Comparison of ENCODE assay signal across 8 cellular contexts in the genomic region with DNA sequence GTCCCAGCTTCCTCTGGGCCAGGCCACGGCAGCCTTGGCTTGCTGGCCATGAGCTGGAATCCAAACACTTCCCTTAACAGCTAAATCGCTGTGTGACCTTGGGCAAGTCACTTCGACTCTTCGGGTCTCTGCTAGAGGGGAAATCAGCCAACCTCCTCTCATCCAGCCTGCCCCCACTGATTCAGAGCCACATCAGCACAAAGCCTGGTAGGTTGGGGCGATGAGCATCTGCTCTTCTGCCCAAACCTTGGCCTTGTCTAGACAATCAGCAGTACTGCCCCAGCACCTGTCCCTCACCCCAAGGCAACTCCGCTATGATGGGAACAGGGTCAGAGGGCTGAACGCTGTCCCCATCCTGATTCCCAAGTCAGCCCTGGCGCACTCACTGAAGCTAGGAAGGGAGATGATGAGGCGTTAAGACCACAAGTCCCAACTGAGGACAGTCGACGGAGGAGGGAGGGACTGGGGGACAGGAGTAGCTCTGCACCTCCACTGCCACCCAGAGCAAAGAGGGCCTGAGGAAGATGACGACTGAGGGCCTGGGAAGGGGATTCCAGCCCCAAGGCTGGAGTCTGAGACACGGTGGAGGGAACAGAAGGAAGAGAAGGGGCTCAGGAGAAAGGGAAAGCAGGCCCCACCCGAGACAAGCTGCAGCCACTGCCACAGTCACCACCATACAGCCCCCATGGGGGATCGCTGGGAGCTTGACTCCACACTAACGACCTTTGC. TPM values are rescaled to one million over a fixed set of nuclear protein-coding genes. Genes with fewer than 3 reads are reported as not detected.
A peak's percentile ranks its signal among the peaks of the same experiment; 100 is the strongest.
DNase-seq lines count a peak whose midpoint lies in the region; ATAC-seq and TF ChIP-seq lines count a peak whose summit lies in the region.

No MANE protein-coding gene starts in this region.

- TSS peak; percentile 60 for BruUV-seq in MCF 10A (replicated peaks; lab: Mats Ljungman, UMichigan)

- peak overlapping the region; percentile 94 for H3K27ac Mint-ChIP-seq in MCF 10A (ENCODE audit: low read depth, unreplicated experiment)

- intact Hi-C loops in MCF 10A (cut with micrococcal nuclease) (no loop called here), mucosa of descending colon (cut with DNase I, micrococcal nuclease) (no loop called here)

- DNase-seq in AG09309 (ENCODE audit: low read depth) (no peak), MCF 10A (ENCODE audit: unreplicated experiment) (peak; percentile 21), mucosa of descending colon (peak in 1 of 3 donors; percentile 47), DMS153 (lab: John Stamatoyannopoulos, UW) (no peak), SW 1271 (lab: John Stamatoyannopoulos, UW) (no peak)
- DNase-seq in stimulated activated CD4-positive, alpha-beta T cell treated with anti-CD3 and anti-CD28 coated beads, Interleukin-1b, Interleukin-23, amount 100 ng/mL, for 48 hours = no peak

- peak; percentile 6 for ATAC-seq in HG03520 (IDR thresholded peaks at IDR 0.05; ENCODE audit: unreplicated experiment)
- ATAC-seq in mucosa of descending colon = no peak
- no peak for ATAC-seq in HG03342 (IDR thresholded peaks at IDR 0.05; ENCODE audit: unreplicated experiment)

- H3K36me3 ChIP-seq in mucosa of descending colon (ENCODE audit: low read depth) = peaks cover 4% of the 10 kb centered on the region

- peaks cover 15% of the 10 kb centered on the region for H3K36me3 Mint-ChIP-seq in MCF 10A (ENCODE audit: insufficient read depth, unreplicated experiment)

- H3K27me3 Mint-ChIP-seq in MCF 10A (ENCODE audit: insufficient read depth, unreplicated experiment) = no peaks in the 10 kb centered on the region

- peak overlapping the region; percentile 92 for H3K4me3 Mint-ChIP-seq in MCF 10A (ENCODE audit: unreplicated experiment)

- CTCF ChIA-PET in MCF 10A (lab: Yijun Ruan, JAX) = interaction anchor here (0.6 to 0.7 kb wide), 4 partner anchors 63 to 378 kb away, joined by 4 to 5 read pairs (median 4); no protein-coding TSS in a partner anchor

- H3K9me3 ChIP-seq in mucosa of descending colon = no peaks in the 10 kb centered on the region

- no peak for TF ChIP-seq CTCF in AG09309 (IDR thresholded peaks at IDR 0.05; ENCODE audit: control insufficient read depth, insufficient read depth, low read depth, low read length, missing control alignments)
- TF ChIP-seq CTCF in MCF 10A (IDR thresholded peaks at IDR 0.05; ENCODE audit: unreplicated experiment) = no peak
- TF ChIP-seq CTCF in mucosa of descending colon (IDR thresholded peaks at IDR 0.05) = no peak

- H3K4me3 ChIP-seq in AG09309 (ENCODE audit: control insufficient read depth, low read depth, low read length) (peak overlapping the region; percentile 59), mucosa of descending colon (peak overlapping the region; percentile 83)

- H3K4me1 Mint-ChIP-seq in MCF 10A (ENCODE audit: insufficient read depth, unreplicated experiment) = peaks cover 34% of the 10 kb centered on the region

- H3K4me1 ChIP-seq in mucosa of descending colon (ENCODE audit: low read depth) = peaks cover 44% of the 10 kb centered on the region

- H3K9me3 Mint-ChIP-seq in MCF 10A (ENCODE audit: unreplicated experiment) = no peaks in the 10 kb centered on the region

- POLR2A ChIA-PET in MCF 10A (lab: Yijun Ruan, JAX) = interaction anchor here (0.6 to 2.5 kb wide), 20 partner anchors 10 to 717 kb away, joined by 3 to 15 read pairs (median 4); partner anchors contain the start of genes METTL16, MNT and PAFAH1B1

RNA-seq across cellular contexts. Expression of gene CLUH, which starts 1.3 kb away (rescaled TPM):
- total RNA-seq in MCF 10A (2022) = 66.6 and 80.4 TPM in 2 replicates
- 100 to 1,000 TPM; 120 to 149 (median 145) TPM for total RNA-seq in mucosa of descending colon

RNA-seq across cellular contexts. Expression of gene CCDC92B, which starts 39.2 kb away (rescaled TPM):
- total RNA-seq in MCF 10A (2022) (not detected in 2 replicates), mucosa of descending colon (1 to 10 TPM; 1.3 to 2.2 (median 2.2) TPM)
